In genomic region chr11:66907751-66908173, GRCh38 we compare ENCODE assay signal across 21 cellular contexts. TPM values are rescaled to one million over a fixed set of nuclear protein-coding genes. Genes with fewer than 3 reads are reported as not detected.
A peak's percentile ranks its signal among the peaks of the same experiment; 100 is the strongest.
DNase-seq lines count a peak whose midpoint lies in the region; ATAC-seq and TF ChIP-seq lines count a peak whose summit lies in the region.
"Had no signal": no experiment of that assay in that cellular context is flagged by ENCODE, and none has a peak within 500 bp of the region (broad histone marks: within the 10 kb centered on the region; RNA-seq: fewer than 3 reads in every experiment).

No MANE protein-coding gene starts in this region.

- H3K9me3 ChIP-seq in right atrium auricular region (no peaks in the 10 kb centered on the region), tibial nerve (no peaks in the 10 kb centered on the region)
- H3K9me3 ChIP-seq: Peyer's patch, SK-N-SH, tibial artery had no signal

- H3K27ac ChIP-seq in right atrium auricular region (no peak overlapping the region), tibial nerve (peak overlapping the region; percentile 3 to 71 (median 49))
- H3K27ac ChIP-seq: Peyer's patch, tibial artery had no signal

- H3K9me3 Mint-ChIP-seq in endothelial cell (ENCODE audit: unreplicated experiment), result no peaks in the 10 kb centered on the region
- H3K9me3 Mint-ChIP-seq: central memory CD8-positive, alpha-beta T cell; effector memory CD8-positive, alpha-beta T cell; stimulated activated memory B cell treated with anti-CD40 and anti-IgM and Interleukin-4, amounts not matched to agents 10 μg/mL and 1 μg/mL and 100 μg/mL, for 72 hours had no signal

- no peak for TF ChIP-seq CTCF in right atrium auricular region (IDR thresholded peaks at IDR 0.05)
- no peak for TF ChIP-seq CTCF in endothelial cell (IDR thresholded peaks at IDR 0.05; ENCODE audit: unreplicated experiment)
- no peak for TF ChIP-seq CTCF in tibial nerve (IDR thresholded peaks at IDR 0.05)

- ATAC-seq in Right ventricle myocardium inferior (peak; percentile 51), HG03378 (IDR thresholded peaks at IDR 0.05; ENCODE audit: unreplicated experiment) (no peak)
- ATAC-seq: effector memory CD8-positive, alpha-beta T cell; left colon; stimulated activated memory B cell treated with anti-CD40 and anti-IgM and Interleukin-4, amounts not matched to agents 10 μg/mL and 1 μg/mL and 100 μg/mL, for 72 hours had no signal

- TF ChIP-seq EP300 in tibial nerve (IDR thresholded peaks at IDR 0.05), result peak in 1 of 2 donors; percentile 43

- no peaks in the 10 kb centered on the region for H3K27me3 ChIP-seq in right atrium auricular region
- no peaks in the 10 kb centered on the region for H3K27me3 ChIP-seq in tibial nerve
- H3K27me3 ChIP-seq: Peyer's patch, tibial artery had no signal

- no peaks in the 10 kb centered on the region for H3K27me3 Mint-ChIP-seq in endothelial cell (ENCODE audit: unreplicated experiment)

- H3K4me1 ChIP-seq in right atrium auricular region (peaks cover 0 to 9% of the 10 kb centered on the region in 2 donors), tibial nerve (peaks cover 0 to 81% (median 28%) of the 10 kb centered on the region in 4 donors)
- H3K4me1 ChIP-seq: Peyer's patch, tibial artery had no signal

- no peak overlapping the region for H3K4me3 Mint-ChIP-seq in endothelial cell (ENCODE audit: unreplicated experiment)
- H3K4me3 Mint-ChIP-seq: central memory CD8-positive, alpha-beta T cell; effector memory CD8-positive, alpha-beta T cell; stimulated activated memory B cell treated with anti-CD40 and anti-IgM and Interleukin-4, amounts not matched to agents 10 μg/mL and 1 μg/mL and 100 μg/mL, for 72 hours had no signal

- H3K27ac Mint-ChIP-seq in endothelial cell (ENCODE audit: unreplicated experiment), result peak overlapping the region; percentile 17
- H3K27ac Mint-ChIP-seq: stimulated activated memory B cell treated with anti-CD40 and anti-IgM and Interleukin-4, amounts not matched to agents 10 μg/mL and 1 μg/mL and 100 μg/mL, for 72 hours had no signal

- H3K4me3 ChIP-seq in right atrium auricular region, result no peak overlapping the region
- no peak overlapping the region for H3K4me3 ChIP-seq in tibial nerve
- H3K4me3 ChIP-seq: Peyer's patch, tibial artery had no signal

- intact Hi-C loops in Right ventricle myocardium inferior (cut with DNase I), result no loop called here

- DNase-seq in Right ventricle myocardium inferior (ENCODE audit: missing footprints) (no peak), right atrium auricular region (ENCODE audit: low spot score) (no peak), endothelial cell (ENCODE audit: low spot score) (no peak), midbrain (lab: John Stamatoyannopoulos, UW) (peak; percentile 48), tibial nerve (ENCODE audit: low spot score in 2 of 2) (peak in 1 of 2 donors; percentile 10), HUDEP-2 (lab: John Stamatoyannopoulos, UW; ENCODE audit: unreplicated experiment in 76 of 76) (no peak), NCI-H345 treated with DMSO at 0.1 percent for 48 hours (lab: John Stamatoyannopoulos, UW; ENCODE audit: unreplicated experiment) (no peak)
- DNase-seq: 8988T; activated effector memory CD4-positive, alpha-beta T cell treated with anti-CD3 and anti-CD28 coated beads, Interleukin-2, amount 50 U/mL, for 16 hours; effector memory CD8-positive, alpha-beta T cell; H7; left colon; NCI-H2171 treated with DMSO at 0.1 percent for 48 hours; Peyer's patch; retina; SK-N-SH; stimulated activated CD4-positive, alpha-beta T cell treated with anti-CD3 and anti-CD28 coated beads, Interleukin-15, amount 100 ng/mL, for 24 hours; tibial artery had no signal

- peaks cover 11% of the 10 kb centered on the region for H3K4me1 Mint-ChIP-seq in endothelial cell (ENCODE audit: unreplicated experiment)
- H3K4me1 Mint-ChIP-seq: central memory CD8-positive, alpha-beta T cell; stimulated activated memory B cell treated with anti-CD40 and anti-IgM and Interleukin-4, amounts not matched to agents 10 μg/mL and 1 μg/mL and 100 μg/mL, for 72 hours had no signal

- no peaks in the 10 kb centered on the region for H3K36me3 Mint-ChIP-seq in endothelial cell (ENCODE audit: low read depth, unreplicated experiment)
- H3K36me3 Mint-ChIP-seq: stimulated activated memory B cell treated with anti-CD40 and anti-IgM and Interleukin-4, amounts not matched to agents 10 μg/mL and 1 μg/mL and 100 μg/mL, for 72 hours had no signal

- no peak for TF ChIP-seq POLR2A in tibial nerve (IDR thresholded peaks at IDR 0.05)

- whole genome bisulfite sequencing in tibial nerve, 2 donors, result 39 to 43% methylated on average over 6 of the region's 6 CpGs

- H3K36me3 ChIP-seq in right atrium auricular region (no peaks in the 10 kb centered on the region), tibial nerve (no peaks in the 10 kb centered on the region)
- H3K36me3 ChIP-seq: Peyer's patch, tibial artery had no signal

RNA-seq across cellular contexts. Expression of gene PC, which starts 50.4 kb away (rescaled TPM):
- total RNA-seq in Right ventricle myocardium inferior (7.5 TPM), right atrium auricular region (1 to 10 TPM; 8.6 to 9.3 TPM), endothelial cell (ENCODE audit: unreplicated experiment) (5.8 TPM), tibial nerve (100 to 1,000 TPM in 1 of 4 donors, 10 to 100 TPM in 3; 82.5 to 135 (median 90.2) TPM)

RNA-seq across cellular contexts. Expression of gene LRFN4, which starts 50.9 kb away (rescaled TPM):
- total RNA-seq in Right ventricle myocardium inferior (24.7 TPM), right atrium auricular region (10 to 100 TPM in 1 of 2 donors, 1 to 10 TPM in 1; 8.6 to 13.2 TPM), endothelial cell (ENCODE audit: unreplicated experiment) (21.4 TPM), tibial nerve (10 to 100 TPM in 3 of 4 donors, 1 to 10 TPM in 1; 9.4 to 17.1 (median 14.0) TPM)

Comparison
In these comparisons a context has a peak if more than half of its experiments do, and no peak if none do; other contexts are left out.
1. H3K27ac ChIP-seq: peak in tibial nerve (4 of 4); none in right atrium auricular region (0 of 2).